In genomic region chr20:34675993-34676641, GRCh38 we compare ENCODE assay signal across 8 cellular contexts. TPM values are rescaled to one million over a fixed set of nuclear protein-coding genes. Genes with fewer than 3 reads are reported as not detected.
A peak's percentile ranks its signal among the peaks of the same experiment; 100 is the strongest.
DNase-seq lines count a peak whose midpoint lies in the region; ATAC-seq and TF ChIP-seq lines count a peak whose summit lies in the region.

No MANE protein-coding gene starts in this region.

- H3K4me2 ChIP-seq in neuronal stem cell (ENCODE audit: insufficient read depth, low read length, poor library complexity, severe bottlenecking) = peak overlapping the region; percentile 59

- H3K27ac Mint-ChIP-seq in Calu3 (ENCODE audit: unreplicated experiment) = peak overlapping the region; percentile 71

- H2BK120ac ChIP-seq in neuronal stem cell (ENCODE audit: low read depth, low read length) = no peak overlapping the region

- no peak overlapping the region for H4K91ac ChIP-seq in neuronal stem cell (ENCODE audit: low read depth, low read length, poor library complexity)

- H2BK5ac ChIP-seq in neuronal stem cell (ENCODE audit: low read length) = no peak overlapping the region

- H2AK5ac ChIP-seq in neuronal stem cell (ENCODE audit: low read depth, low read length) = no peak overlapping the region

- CTCF ChIA-PET in Calu3 (lab: Charles Lee) = interaction anchor here (0.6 to 1.5 kb wide), 5 partner anchors 12 to 111 kb away, joined by 3 to 4 read pairs (median 3); no protein-coding TSS in a partner anchor

- H3K18ac ChIP-seq in neuronal stem cell (ENCODE audit: low read length) = no peak overlapping the region

- H3K9me3 ChIP-seq in effector memory CD4-positive, alpha-beta T cell (ENCODE audit: control insufficient read depth, low read length) = no peaks in the 10 kb centered on the region
- no peaks in the 10 kb centered on the region for H3K9me3 ChIP-seq in neuronal stem cell (replicated peaks in 1 of 2; ENCODE audit: control insufficient read depth in 2 of 2, insufficient read depth in 1 of 2, low read depth in 1 of 2, low read length in 2 of 2)

- H2AFZ ChIP-seq in neuronal stem cell (ENCODE audit: low read length) = peak overlapping the region; percentile 98

- H3K14ac ChIP-seq in neuronal stem cell (ENCODE audit: low read length) = no peak overlapping the region

- TSS peak; percentile 56 for BruUV-seq in Calu3 (replicated peaks; lab: Mats Ljungman, UMichigan)

- H3K4me1 ChIP-seq in effector memory CD4-positive, alpha-beta T cell (ENCODE audit: control insufficient read depth, insufficient read depth, low read length, poor library complexity, severe bottlenecking) = peaks cover 6% of the 10 kb centered on the region
- no peaks in the 10 kb centered on the region for H3K4me1 ChIP-seq in neuronal stem cell (ENCODE audit: control insufficient read depth in 2 of 2, insufficient read depth in 1 of 2, low read depth in 1 of 2, low read length in 2 of 2)

- no peak overlapping the region for H2BK12ac ChIP-seq in neuronal stem cell (ENCODE audit: low read length)

- no peak overlapping the region for H4K8ac ChIP-seq in neuronal stem cell (ENCODE audit: low read depth, low read length)

- no peaks in the 10 kb centered on the region for H3K27me3 ChIP-seq in effector memory CD4-positive, alpha-beta T cell (replicated peaks; ENCODE audit: control insufficient read depth, insufficient read depth, low read length, poor library complexity, severe bottlenecking)
- no peaks in the 10 kb centered on the region for H3K27me3 ChIP-seq in neuronal stem cell (ENCODE audit: control insufficient read depth in 3 of 3, insufficient read depth in 3 of 3, low read depth in 1 of 3, low read length in 3 of 3)

- DNase-seq in Calu3 (no peak), NOMO-1 treated with DMSO at 0.1 percent for 48 hours (lab: John Stamatoyannopoulos, UW; ENCODE audit: unreplicated experiment) (peak; percentile 72), neuronal stem cell (ENCODE audit: low spot score) (no peak)
- DNase-seq in effector memory CD4-positive, alpha-beta T cell = no peak
- no peak for DNase-seq in central memory CD4-positive, alpha-beta T cell

- H3K27ac ChIP-seq in effector memory CD4-positive, alpha-beta T cell (ENCODE audit: insufficient read depth, low read length, poor library complexity, severe bottlenecking) = peak overlapping the region; percentile 71
- H3K27ac ChIP-seq in neuronal stem cell (replicated peaks; ENCODE audit: low read length) = peak overlapping the region; percentile 12

- ATAC-seq in HG02798 (IDR thresholded peaks at IDR 0.05; ENCODE audit: poor library complexity, unreplicated experiment) (no peak), HG02981 (IDR thresholded peaks at IDR 0.05; ENCODE audit: unreplicated experiment) (no peak), HG03159 (IDR thresholded peaks at IDR 0.05; ENCODE audit: unreplicated experiment) (no peak)

- no peak for TF ChIP-seq CTCF in Calu3 (IDR thresholded peaks at IDR 0.05; ENCODE audit: unreplicated experiment)

- no peaks in the 10 kb centered on the region for H3K36me3 ChIP-seq in effector memory CD4-positive, alpha-beta T cell (ENCODE audit: control insufficient read depth, insufficient read depth, low read length)
- H3K36me3 ChIP-seq in neuronal stem cell (replicated peaks in 1 of 2; ENCODE audit: control insufficient read depth in 2 of 2, insufficient read depth in 2 of 2, low read length in 2 of 2) = no peaks in the 10 kb centered on the region

- H2BK15ac ChIP-seq in neuronal stem cell (ENCODE audit: low read length) = no peak overlapping the region

- no peak overlapping the region for H3K23ac ChIP-seq in neuronal stem cell (ENCODE audit: low read depth, low read length, poor library complexity)

- no peaks in the 10 kb centered on the region for H3K79me1 ChIP-seq in neuronal stem cell (ENCODE audit: low read depth, low read length)

- H3K4me3 ChIP-seq in effector memory CD4-positive, alpha-beta T cell (ENCODE audit: insufficient read depth, low read depth, low read length, poor library complexity, severe bottlenecking) = peak overlapping the region; percentile 73
- peak overlapping the region; percentile 92 to 96 for H3K4me3 ChIP-seq in neuronal stem cell (ENCODE audit: low read length in 2 of 2)

- H3K9ac ChIP-seq in neuronal stem cell (ENCODE audit: low read depth, low read length, poor library complexity) = no peak overlapping the region

- peaks cover 17% of the 10 kb centered on the region for H3K36me3 Mint-ChIP-seq in Calu3 (ENCODE audit: insufficient read depth, unreplicated experiment)

- intact Hi-C loops in Calu3 (cut with micrococcal nuclease; ENCODE audit: unreplicated experiment) = loop anchor here (2.0 kb wide), 1 partner anchor 29 kb away; the partner anchor contains the start of gene TP53INP2

- peak overlapping the region; percentile 89 for H3K4me3 Mint-ChIP-seq in Calu3 (ENCODE audit: low read depth, unreplicated experiment)

- H3K27me3 Mint-ChIP-seq in Calu3 (ENCODE audit: unreplicated experiment) = no peaks in the 10 kb centered on the region

- WGBS in neuronal stem cell (ENCODE audit: extremely low coverage in 2 of 2, insufficient read length in 2 of 2, insufficient replicate concordance in 1 of 2), 2 donors = no CpG with 5 or more reads among the region's 14 CpGs

- H3K4me1 Mint-ChIP-seq in Calu3 (ENCODE audit: low read depth, unreplicated experiment) = peaks cover 27% of the 10 kb centered on the region

- no peak overlapping the region for H3K4ac ChIP-seq in neuronal stem cell (ENCODE audit: low read length)

- no peaks in the 10 kb centered on the region for H3K9me3 Mint-ChIP-seq in Calu3 (ENCODE audit: low read depth, unreplicated experiment)

RNA-seq across cellular contexts. Expression of gene PIGU, which starts 0.8 kb away (rescaled TPM):
- total RNA-seq in Calu3 (2022) = 42.8 and 44.6 TPM in 2 replicates
- polyA plus RNA-seq in neuronal stem cell (2013, experiment 1 of 2) = 58.2 TPM
- polyA plus RNA-seq in neuronal stem cell (2013, experiment 2 of 2) = 56.9 TPM

RNA-seq across cellular contexts. Expression of gene TP53INP2, which starts 28.0 kb away (rescaled TPM):
- total RNA-seq in Calu3 (2022) = 5.0 and 5.2 TPM in 2 replicates
- polyA plus RNA-seq in neuronal stem cell (2013, experiment 1 of 2) = 4.1 TPM
- polyA plus RNA-seq in neuronal stem cell (2013, experiment 2 of 2) = 4.0 TPM
